In genomic region chr3:66241466-66241865, GRCh38 we compare ENCODE assay signal across 32 cellular contexts.
"Had no signal": no experiment of that assay in that cellular context is flagged by ENCODE, and none has a peak within 500 bp of the region (broad histone marks: within the 10 kb centered on the region; RNA-seq: fewer than 3 reads in every experiment).

No MANE protein-coding gene starts in this region.

- H3K4me3 ChIP-seq: adrenal gland, body of pancreas, esophagus squamous epithelium had no signal

- ATAC-seq: activated CD4-positive, alpha-beta T cell treated with anti-CD3 and anti-CD28 coated beads for 36 hours; activated CD8-positive, alpha-beta memory T cell treated with anti-CD3 and anti-CD28 coated beads, Interleukin-2, amount 10 ng/mL, durations not matched to agents 7 days and 5 days; activated CD8-positive, alpha-beta T cell treated with anti-CD3 and anti-CD28 coated beads, Interleukin-2, amount 10 ng/mL, durations not matched to agents 7 days and 5 days; activated naive CD8-positive, alpha-beta T cell treated with anti-CD3 and anti-CD28 coated beads, Interleukin-2, amount 50 U/mL, for 24 hours; body of pancreas; effector memory CD8-positive, alpha-beta T cell; T-helper 17 cell had no signal

- H3K27ac Mint-ChIP-seq: activated CD4-positive, alpha-beta memory T cell treated with anti-CD3 and anti-CD28 coated beads for 36 hours; activated CD4-positive, alpha-beta T cell treated with anti-CD3 and anti-CD28 coated beads for 36 hours; activated CD4-positive, alpha-beta T cell treated with anti-CD3 and anti-CD28 coated beads, Interleukin-2, amount 10 ng/mL, durations not matched to agents 24 days and 14 days; activated CD8-positive, alpha-beta memory T cell treated with anti-CD3 and anti-CD28 coated beads, Interleukin-2, amount 10 ng/mL, durations not matched to agents 7 days and 5 days; activated CD8-positive, alpha-beta T cell treated with anti-CD3 and anti-CD28 coated beads, Interleukin-2, amount 10 ng/mL, durations not matched to agents 7 days and 5 days; activated naive CD4-positive, alpha-beta T cell treated with anti-CD3 and anti-CD28 coated beads for 36 hours; activated naive CD4-positive, alpha-beta T cell treated with anti-CD3 and anti-CD28 coated beads, Interleukin-2, amount 50 U/mL, for 24 hours; activated naive CD8-positive, alpha-beta T cell treated with anti-CD3 and anti-CD28 coated beads for 36 hours; activated naive CD8-positive, alpha-beta T cell treated with anti-CD3 and anti-CD28 coated beads, Interleukin-2, amount 50 U/mL, for 24 hours; activated T-helper 1 cell treated with anti-CD3 and anti-CD28 coated beads, Interleukin-12 subunit alpha, Interleukin-12 subunit beta, Interleukin-2, Interleukin-4 antibody, amounts not matched to agents 30 ng/mL and 10 ng/mL and 1 ng/mL, durations not matched to agents 14 hours and 24 hours and 36 hours; activated T-helper 2 cell treated with anti-CD3 and anti-CD28 coated beads, Interferon-gamma antibody, Interleukin-2, Interleukin-4, amounts not matched to agents 10 μg/mL and 5 μg/mL and 100 μg/mL, durations not matched to agents 14 hours and 24 hours and 36 hours; T-helper 17 cell; T-helper 2 cell treated with Interferon-gamma antibody and Interleukin-4, amounts not matched to agents 5 μg/mL and 100 μg/mL, for 36 hours had no signal

- H3K27me3 Mint-ChIP-seq: activated CD4-positive, alpha-beta memory T cell treated with anti-CD3 and anti-CD28 coated beads for 36 hours; activated CD4-positive, alpha-beta T cell treated with anti-CD3 and anti-CD28 coated beads for 36 hours; activated CD4-positive, alpha-beta T cell treated with anti-CD3 and anti-CD28 coated beads, Interleukin-2, amount 10 ng/mL, durations not matched to agents 24 days and 14 days; activated CD8-positive, alpha-beta memory T cell treated with anti-CD3 and anti-CD28 coated beads, Interleukin-2, amount 10 ng/mL, durations not matched to agents 7 days and 5 days; activated naive CD4-positive, alpha-beta T cell treated with anti-CD3 and anti-CD28 coated beads, Interleukin-2, amount 50 U/mL, for 24 hours; activated naive CD8-positive, alpha-beta T cell treated with anti-CD3 and anti-CD28 coated beads for 36 hours; activated naive CD8-positive, alpha-beta T cell treated with anti-CD3 and anti-CD28 coated beads, Interleukin-2, amount 50 U/mL, for 24 hours; effector memory CD8-positive, alpha-beta T cell; T-helper 17 cell had no signal

- H3K4me3 Mint-ChIP-seq: activated CD4-positive, alpha-beta memory T cell treated with anti-CD3 and anti-CD28 coated beads for 36 hours; activated CD4-positive, alpha-beta T cell treated with anti-CD3 and anti-CD28 coated beads for 36 hours; activated CD4-positive, alpha-beta T cell treated with anti-CD3 and anti-CD28 coated beads, Interleukin-2, amount 10 ng/mL, durations not matched to agents 24 days and 14 days; activated CD8-positive, alpha-beta memory T cell treated with anti-CD3 and anti-CD28 coated beads, Interleukin-2, amount 10 ng/mL, durations not matched to agents 7 days and 5 days; activated CD8-positive, alpha-beta T cell treated with anti-CD3 and anti-CD28 coated beads, Interleukin-2, amount 10 ng/mL, durations not matched to agents 7 days and 5 days; activated naive CD4-positive, alpha-beta T cell treated with anti-CD3 and anti-CD28 coated beads for 36 hours; activated naive CD4-positive, alpha-beta T cell treated with anti-CD3 and anti-CD28 coated beads, Interleukin-2, amount 50 U/mL, for 24 hours; activated naive CD8-positive, alpha-beta T cell treated with anti-CD3 and anti-CD28 coated beads for 36 hours; activated naive CD8-positive, alpha-beta T cell treated with anti-CD3 and anti-CD28 coated beads, Interleukin-2, amount 50 U/mL, for 24 hours; activated T-helper 1 cell treated with anti-CD3 and anti-CD28 coated beads, Interleukin-12 subunit alpha, Interleukin-12 subunit beta, Interleukin-2, Interleukin-4 antibody, amounts not matched to agents 30 ng/mL and 10 ng/mL and 1 ng/mL, durations not matched to agents 14 hours and 24 hours and 36 hours; effector memory CD8-positive, alpha-beta T cell; T-helper 17 cell; T-helper 2 cell treated with Interferon-gamma antibody and Interleukin-4, amounts not matched to agents 5 μg/mL and 100 μg/mL, for 36 hours had no signal

- DNase-seq: activated CD4-positive, alpha-beta memory T cell treated with anti-CD3 and anti-CD28 coated beads for 36 hours; activated CD4-positive, alpha-beta T cell treated with anti-CD3 and anti-CD28 coated beads for 36 hours; activated CD4-positive, alpha-beta T cell treated with anti-CD3 and anti-CD28 coated beads, Interleukin-2, amount 10 ng/mL, durations not matched to agents 24 days and 14 days; activated CD4-positive, CD25-positive, alpha-beta regulatory T cell; activated CD4-positive, CD25-positive, alpha-beta regulatory T cell treated with anti-CD3 and anti-CD28 coated beads, Interleukin-2, amount 50 U/mL, for 72 hours; activated CD8-positive, alpha-beta memory T cell treated with anti-CD3 and anti-CD28 coated beads, Interleukin-2, amount 10 ng/mL, durations not matched to agents 7 days and 5 days; activated CD8-positive, alpha-beta memory T cell treated with anti-CD3 and anti-CD28 coated beads, Interleukin-2, amount 50 U/mL, for 4 hours; activated CD8-positive, alpha-beta T cell treated with anti-CD3 and anti-CD28 coated beads, Interleukin-2, amount 10 ng/mL, durations not matched to agents 7 days and 5 days; activated effector memory CD4-positive, alpha-beta T cell treated with anti-CD3 and anti-CD28 coated beads, Interleukin-2, amount 50 U/mL, for 16 hours; activated naive CD4-positive, alpha-beta T cell treated with anti-CD3 and anti-CD28 coated beads for 36 hours; activated naive CD8-positive, alpha-beta T cell treated with anti-CD3 and anti-CD28 coated beads for 36 hours; activated naive CD8-positive, alpha-beta T cell treated with anti-CD3 and anti-CD28 coated beads, Interleukin-2, amount 50 U/mL, for 24 hours; activated T-cell treated with anti-CD3 and anti-CD28 coated beads, Interleukin-2, amount 50 U/mL, for 1 hour; activated T-cell treated with anti-CD3 and anti-CD28 coated beads, Interleukin-2, amount 50 U/mL, for 48 hours; adrenal gland; amygdala; aorta; body of pancreas; caudate nucleus; cortex of kidney; dermis blood vessel endothelial cell; effector CD4-positive, alpha-beta T cell; effector memory CD8-positive, alpha-beta T cell; esophagus squamous epithelium; glutamatergic neuron; T-helper 1 cell; T-helper 17 cell; T1000 had no signal

- H3K9me3 Mint-ChIP-seq: effector memory CD8-positive, alpha-beta T cell had no signal
